Comparison of ENCODE assay signal across 31 cellular contexts in the genomic region with DNA sequence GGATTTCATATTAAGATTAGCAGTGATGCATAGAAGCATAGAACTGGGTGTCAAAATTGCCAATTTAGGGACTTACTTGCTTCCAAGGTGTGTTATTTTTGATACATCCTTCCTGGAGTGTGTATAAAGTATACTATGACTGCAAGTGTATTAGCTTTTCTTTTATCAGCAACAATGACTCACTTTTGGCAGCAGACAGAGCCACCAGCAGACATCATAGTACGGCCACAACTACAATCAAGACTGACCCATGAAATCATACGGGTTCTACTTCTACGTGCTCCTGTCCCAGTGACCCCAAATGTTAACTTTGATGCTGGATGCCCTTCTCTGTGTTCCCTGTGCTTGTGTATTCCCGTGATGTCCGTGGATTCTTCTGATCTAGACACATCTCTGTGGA.
"Had no signal": no experiment of that assay in that cellular context is flagged by ENCODE, and none has a peak within 500 bp of the region (broad histone marks: within the 10 kb centered on the region; RNA-seq: fewer than 3 reads in every experiment).

No MANE protein-coding gene starts in this region.

- H3K36me3 ChIP-seq: adrenal gland, breast epithelium, cardiac muscle cell, esophagus muscularis mucosa, gastrocnemius medialis, heart left ventricle had no signal

- ATAC-seq: activated CD4-positive, alpha-beta T cell treated with anti-CD3 and anti-CD28 coated beads for 36 hours; activated CD8-positive, alpha-beta T cell treated with anti-CD3 and anti-CD28 coated beads, Interleukin-2, amount 10 ng/mL, durations not matched to agents 7 days and 5 days; activated T-cell treated with anti-CD3 and anti-CD28 coated beads, Interleukin-2, amount 50 U/mL, for 72 hours; body of pancreas; effector memory CD8-positive, alpha-beta T cell; foreskin keratinocyte; gastrocnemius medialis; heart left ventricle had no signal

- H3K27ac ChIP-seq: adrenal gland, body of pancreas, breast epithelium, cardiac muscle cell, coronary artery, esophagus muscularis mucosa, foreskin keratinocyte, gastrocnemius medialis, heart left ventricle had no signal

- H3K9me3 ChIP-seq: adrenal gland, body of pancreas, esophagus muscularis mucosa, gastrocnemius medialis, heart left ventricle had no signal

- H3K27me3 ChIP-seq: adrenal gland, body of pancreas, breast epithelium, cardiac muscle cell, foreskin keratinocyte, gastrocnemius medialis, heart left ventricle had no signal

- DNase-seq: activated CD4-positive, alpha-beta memory T cell treated with anti-CD3 and anti-CD28 coated beads for 36 hours; activated CD4-positive, alpha-beta T cell treated with anti-CD3 and anti-CD28 coated beads for 36 hours; activated CD4-positive, alpha-beta T cell treated with anti-CD3 and anti-CD28 coated beads, Interleukin-2, amount 10 ng/mL, durations not matched to agents 24 days and 14 days; activated CD4-positive, CD25-positive, alpha-beta regulatory T cell; activated CD4-positive, CD25-positive, alpha-beta regulatory T cell treated with anti-CD3 and anti-CD28 coated beads, Interleukin-2, amount 50 U/mL, for 72 hours; activated CD8-positive, alpha-beta memory T cell treated with anti-CD3 and anti-CD28 coated beads, Interleukin-2, amount 50 U/mL, for 48 hours; activated CD8-positive, alpha-beta T cell treated with anti-CD3 and anti-CD28 coated beads, Interleukin-2, amount 10 ng/mL, durations not matched to agents 7 days and 5 days; activated effector memory CD4-positive, alpha-beta T cell treated with Interleukin-2 at 50 U/mL for 16 hours; activated gamma-delta T cell treated with Interleukin-2 at 50 U/mL for 16 hours; activated naive CD4-positive, alpha-beta T cell treated with anti-CD3 and anti-CD28 coated beads, Interleukin-2, amount 50 U/mL, for 16 hours; activated naive CD4-positive, alpha-beta T cell treated with Interleukin-2 at 50 U/mL for 16 hours; activated T-cell treated with anti-CD3 and anti-CD28 coated beads for 4 hours; activated T-cell treated with anti-CD3 and anti-CD28 coated beads, Interleukin-2, amount 50 U/mL, for 24 hours; activated T-cell treated with anti-CD3 and anti-CD28 coated beads, Interleukin-2, amount 50 U/mL, for 72 hours; adrenal gland; amygdala; aorta; body of pancreas; dorsolateral prefrontal cortex; effector CD4-positive, alpha-beta T cell; effector memory CD8-positive, alpha-beta T cell; erythroblast; foreskin keratinocyte; gastrocnemius medialis; glutamatergic neuron; heart left ventricle; T-helper 2 cell had no signal

- H3K4me1 ChIP-seq: adrenal gland, body of pancreas, breast epithelium, esophagus muscularis mucosa, foreskin keratinocyte, gastrocnemius medialis, heart left ventricle had no signal

- H3K4me3 ChIP-seq: adrenal gland, body of pancreas, breast epithelium, cardiac muscle cell, coronary artery, dorsolateral prefrontal cortex, esophagus muscularis mucosa, gastrocnemius medialis, heart left ventricle had no signal
